In genomic region chr11:16739326-16739875, GRCh38 we compare ENCODE assay signal across 9 cellular contexts. TPM values are rescaled to one million over a fixed set of nuclear protein-coding genes. Genes with fewer than 3 reads are reported as not detected.
DNase-seq lines count a peak whose midpoint lies in the region; ATAC-seq, FAIRE-seq and TF ChIP-seq lines count a peak whose summit lies in the region.
"Had no signal": no experiment of that assay in that cellular context is flagged by ENCODE, and none has a peak within 500 bp of the region (broad histone marks: within the 10 kb centered on the region; RNA-seq: fewer than 3 reads in every experiment).

No MANE protein-coding gene starts in this region.

- peak in 2 of 4 donors; percentile 6 to 8 for ATAC-seq in pancreas

- H3K27ac ChIP-seq in esophagus (ENCODE audit: low read depth in 2 of 2, low read length in 1 of 2) (peak overlapping the region; percentile 87 to 91), pancreas (peak overlapping the region; percentile 93 to 96 (median 94))

- no peak for FAIRE-seq in pancreas (lab: Jason Lieb, UNC)
- FAIRE-seq in GM12891 (lab: Jason Lieb, UNC), result no peak
- no peak for FAIRE-seq in H54 (lab: Jason Lieb, UNC)

- H3K4me1 ChIP-seq in esophagus (ENCODE audit: control insufficient read depth in 2 of 2, insufficient read depth in 2 of 2, low read length in 1 of 2), result peaks cover 3 to 7% of the 10 kb centered on the region in 2 donors
- peaks cover 4 to 35% (median 33%) of the 10 kb centered on the region in 3 donors for H3K4me1 ChIP-seq in pancreas

- H3K36me3 Mint-ChIP-seq in osteocyte (ENCODE audit: unreplicated experiment), result peaks cover 16% of the 10 kb centered on the region

- no peak overlapping the region for H3K4me3 Mint-ChIP-seq in osteocyte (ENCODE audit: unreplicated experiment)
- H3K4me3 Mint-ChIP-seq: memory B cell had no signal

- no peaks in the 10 kb centered on the region for H3K27me3 Mint-ChIP-seq in osteocyte (ENCODE audit: unreplicated experiment)
- H3K27me3 Mint-ChIP-seq: memory B cell had no signal

- H3K27me3 ChIP-seq in esophagus (ENCODE audit: control insufficient read depth in 1 of 2, insufficient read depth in 2 of 2, low read length in 2 of 2), result no peaks in the 10 kb centered on the region
- H3K27me3 ChIP-seq in pancreas, result no peaks in the 10 kb centered on the region

- 4 to 7% methylated on average over 20 of the region's 20 CpGs for WGBS in esophagus, 2 donors
- 3% methylated on average over 20 of the region's 20 CpGs for WGBS in pancreas, 2 donors

- intact Hi-C loops in pancreas (cut with DNase I), result no loop called here

- no peaks in the 10 kb centered on the region for H3K9me3 ChIP-seq in esophagus (ENCODE audit: control insufficient read depth in 2 of 2, insufficient read depth in 1 of 2, low read depth in 1 of 2, low read length in 1 of 2)
- H3K9me3 ChIP-seq in pancreas, result no peaks in the 10 kb centered on the region

- H3K4me3 ChIP-seq in esophagus (ENCODE audit: low read depth in 1 of 2, low read length in 2 of 2) (peak overlapping the region; percentile 70 to 80), pancreas (peak overlapping the region; percentile 57 to 72 (median 64))

- no peak overlapping the region for H3K27ac Mint-ChIP-seq in osteocyte (ENCODE audit: unreplicated experiment)
- H3K27ac Mint-ChIP-seq: memory B cell had no signal

- DNase-seq in EH (ENCODE audit: low read depth) (peak; percentile 24), NCI-H524 treated with DMSO at 0.1 percent for 48 hours (lab: John Stamatoyannopoulos, UW) (peak; percentile 1), pancreas (no peak), GM12891 (ENCODE audit: insufficient read length, low spot score) (no peak), osteocyte (ENCODE audit: extremely low spot score, unreplicated experiment) (no peak), anterior cingulate cortex (lab: John Stamatoyannopoulos, UW) (no peak), H54 (ENCODE audit: insufficient read length, low spot score) (no peak)

- H3K4me1 Mint-ChIP-seq in osteocyte (ENCODE audit: unreplicated experiment), result peaks cover 23% of the 10 kb centered on the region

- no peaks in the 10 kb centered on the region for H3K9me3 Mint-ChIP-seq in osteocyte (ENCODE audit: unreplicated experiment)
- H3K9me3 Mint-ChIP-seq: memory B cell had no signal

- TF ChIP-seq CTCF in pancreas (IDR thresholded peaks at IDR 0.05) (no peak), osteocyte (IDR thresholded peaks at IDR 0.05) (no peak)

- no peaks in the 10 kb centered on the region for H3K36me3 ChIP-seq in esophagus (ENCODE audit: control insufficient read depth in 2 of 2, insufficient read depth in 2 of 2, low read length in 1 of 2)
- H3K36me3 ChIP-seq in pancreas, result no peaks in the 10 kb centered on the region

- no peak for TF ChIP-seq POLR2A in GM12891 (IDR thresholded peaks at IDR 0.05; ENCODE audit: low read depth, low read length)
- no peak for TF ChIP-seq POLR2A in H54 (IDR thresholded peaks at IDR 0.05; ENCODE audit: low read depth, low read length)

TF ChIP-seq in GM12891, 5 proteins besides CTCF, POLR2A, EP300 and RAD21:
- TF ChIP-seq SPI1 (IDR thresholded peaks at IDR 0.05; ENCODE audit: low read depth, low read length) (no peak), POLR2AphosphoS5 (IDR thresholded peaks at IDR 0.05; ENCODE audit: low read depth, low read length) (no peak), TAF1 (IDR thresholded peaks at IDR 0.05; ENCODE audit: low read depth, low read length) (no peak), PAX5 (IDR thresholded peaks at IDR 0.05; ENCODE audit: insufficient read depth, low read length, severe bottlenecking) (no peak)

RNA-seq across cellular contexts. Expression of gene C11orf58, which starts 1.0 kb away (rescaled TPM):
- polyA plus RNA-seq in esophagus (10 to 100 TPM; 45.1 to 65.4 TPM), pancreas (10 to 100 TPM; 42.1 to 73.6 TPM)
- total RNA-seq in pancreas (10 to 100 TPM; 39.3 to 63.1 (median 53.5) TPM), osteocyte (143 and 150 TPM in 2 replicates)
- 189 TPM for polyA plus RNA-seq in GM12891 (2012; ENCODE audit: low read depth, missing spikeins)

Comparison
In these comparisons a context has a peak if more than half of its experiments do, and no peak if none do; other contexts are left out.
1. DNase-seq: peak in EH (single experiment) and NCI-H524 treated with DMSO at 0.1 percent for 48 hours (single experiment); none in pancreas (0 of 6), GM12891 (single experiment), osteocyte (single experiment), anterior cingulate cortex (0 of 58) and H54 (single experiment).